Comparison of ENCODE assay signal across 8 cellular contexts in the genomic region with DNA sequence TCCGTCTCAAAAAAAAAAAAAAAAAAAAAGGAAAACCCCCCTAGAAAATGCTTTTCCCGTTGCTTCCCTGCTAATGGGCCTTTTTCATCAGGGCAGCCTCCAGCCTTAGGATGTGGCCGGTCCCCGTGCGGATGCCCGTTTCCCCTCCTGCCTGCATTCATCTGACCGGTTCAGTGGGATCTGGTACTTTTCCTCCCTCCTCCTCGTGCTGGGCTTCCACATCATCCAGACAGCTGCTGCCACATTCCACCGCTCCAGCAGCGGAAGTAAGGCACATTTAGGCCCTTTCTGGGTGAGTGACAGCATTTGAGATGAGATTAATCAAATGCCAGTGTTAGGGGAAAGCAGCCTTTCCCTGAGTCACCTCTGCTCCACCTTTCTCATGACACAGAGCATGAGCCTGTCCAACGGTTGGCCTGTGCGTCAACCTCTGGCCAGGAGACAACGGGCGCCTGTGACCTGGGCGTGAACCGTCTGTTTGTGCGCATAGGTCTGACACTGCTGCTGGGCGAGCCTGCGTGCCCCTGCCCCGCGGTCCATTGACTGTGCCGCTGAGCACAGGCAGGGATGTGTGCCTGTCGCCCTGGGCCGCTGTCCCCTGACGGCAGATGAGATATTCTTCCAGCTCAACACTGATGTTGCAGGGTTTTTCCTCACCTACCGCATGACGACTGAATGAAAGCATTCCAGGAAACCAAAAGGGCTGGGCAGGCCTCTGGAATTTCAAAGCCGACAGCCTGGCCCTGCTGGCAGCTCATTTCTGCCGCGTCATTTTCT.
DNase-seq lines count a peak whose midpoint lies in the region; ATAC-seq, FAIRE-seq and TF ChIP-seq lines count a peak whose summit lies in the region.

No MANE protein-coding gene starts in this region.

- peaks cover 50% of the 10 kb centered on the region for H3K4me1 Mint-ChIP-seq in stimulated activated naive CD8-positive, alpha-beta T cell treated with anti-CD3 and anti-CD28 coated beads, Interleukin-15, Interleukin-2, amounts not matched to agents 100 ng/mL and 50 ng/mL, for 24 hours (ENCODE audit: low read depth)

- TF ChIP-seq CTCF in bronchial epithelial cell (IDR thresholded peaks at IDR 0.05; ENCODE audit: insufficient read depth, low read length, severe bottlenecking): no peak

- no peaks in the 10 kb centered on the region for H3K9me3 Mint-ChIP-seq in stimulated activated naive CD8-positive, alpha-beta T cell treated with anti-CD3 and anti-CD28 coated beads, Interleukin-15, Interleukin-2, amounts not matched to agents 100 ng/mL and 50 ng/mL, for 24 hours

- peak overlapping the region; percentile 72 for H3K4me3 Mint-ChIP-seq in stimulated activated naive CD8-positive, alpha-beta T cell treated with anti-CD3 and anti-CD28 coated beads, Interleukin-15, Interleukin-2, amounts not matched to agents 100 ng/mL and 50 ng/mL, for 24 hours

- in situ Hi-C loops in G401 (cut with HindIII; ENCODE audit: low sequenced_read_pairs): no loop called here

- H3K27me3 Mint-ChIP-seq in stimulated activated naive CD8-positive, alpha-beta T cell treated with anti-CD3 and anti-CD28 coated beads, Interleukin-15, Interleukin-2, amounts not matched to agents 100 ng/mL and 50 ng/mL, for 24 hours: no peaks in the 10 kb centered on the region

- H3K36me3 ChIP-seq in bronchial epithelial cell (ENCODE audit: control insufficient read depth, insufficient read depth, low read length): no peaks in the 10 kb centered on the region

- peak overlapping the region; percentile 95 for H3K27ac Mint-ChIP-seq in stimulated activated naive CD8-positive, alpha-beta T cell treated with anti-CD3 and anti-CD28 coated beads, Interleukin-15, Interleukin-2, amounts not matched to agents 100 ng/mL and 50 ng/mL, for 24 hours

- ATAC-seq in HG03571 (IDR thresholded peaks at IDR 0.05; ENCODE audit: unreplicated experiment) (no peak), GM21528 (IDR thresholded peaks at IDR 0.05; ENCODE audit: low FRiP score, unreplicated experiment) (no peak)

- H3K4me3 ChIP-seq in bronchial epithelial cell (ENCODE audit: low read depth, low read length): peak overlapping the region; percentile 15

- H3K36me3 Mint-ChIP-seq in stimulated activated naive CD8-positive, alpha-beta T cell treated with anti-CD3 and anti-CD28 coated beads, Interleukin-15, Interleukin-2, amounts not matched to agents 100 ng/mL and 50 ng/mL, for 24 hours (ENCODE audit: low read depth): no peaks in the 10 kb centered on the region

- peak; percentile 92 for FAIRE-seq in RCC 7860 (lab: Jason Lieb, UNC)
- no peak for FAIRE-seq in bronchial epithelial cell (lab: Jason Lieb, UNC)

- peak; percentile 80 for DNase-seq in G401 (ENCODE audit: low spot score)
- DNase-seq in RCC 7860 (ENCODE audit: low spot score): peak; percentile 99
- peak; percentile 96 for DNase-seq in bronchial epithelial cell (ENCODE audit: low read depth)
- peak; percentile 91 for DNase-seq in kidney glomerular epithelial cell (lab: John Stamatoyannopoulos, UW)
- DNase-seq in NCI-H1694 treated with DMSO at 0.1 percent for 48 hours (lab: John Stamatoyannopoulos, UW): no peak

- no peaks in the 10 kb centered on the region for H3K27me3 ChIP-seq in bronchial epithelial cell (ENCODE audit: control insufficient read depth, insufficient read depth, low read length)
